ENCODE assay signal across 1 cellular context in the genomic region with DNA sequence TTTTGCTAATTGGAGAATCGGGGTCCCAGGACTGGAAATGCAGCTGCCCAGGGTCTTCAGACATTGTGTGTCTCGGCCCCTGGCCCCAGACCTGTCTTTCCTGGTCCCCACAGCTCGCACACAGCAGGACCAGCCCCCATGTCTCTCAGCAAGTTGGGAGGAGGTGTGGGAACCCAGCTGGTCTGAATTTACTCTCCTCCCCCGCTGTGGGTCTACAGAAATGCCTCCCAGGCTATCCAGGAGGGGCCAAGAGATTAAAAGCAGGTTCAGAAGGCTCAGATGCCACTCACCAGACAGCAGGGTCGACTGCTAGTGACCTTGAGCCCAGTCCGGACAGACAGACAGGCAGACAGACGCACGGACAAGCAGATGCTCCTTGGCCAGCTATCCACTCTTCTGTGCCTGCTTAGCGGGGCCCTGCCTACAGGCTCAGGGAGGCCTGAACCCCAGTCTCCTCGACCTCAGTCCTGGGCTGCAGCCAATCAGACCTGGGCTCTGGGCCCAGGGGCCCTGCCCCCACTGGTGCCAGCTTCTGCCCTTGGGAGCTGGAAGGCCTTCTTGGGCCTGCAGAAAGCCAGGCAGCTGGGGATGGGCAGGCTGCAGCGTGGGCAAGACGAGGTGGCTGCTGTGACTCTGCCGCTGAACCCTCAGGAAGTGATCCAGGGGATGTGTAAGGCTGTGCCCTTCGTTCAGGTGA.
TF ChIP-seq lines count a peak whose summit lies in the region.

A gene with protein sequence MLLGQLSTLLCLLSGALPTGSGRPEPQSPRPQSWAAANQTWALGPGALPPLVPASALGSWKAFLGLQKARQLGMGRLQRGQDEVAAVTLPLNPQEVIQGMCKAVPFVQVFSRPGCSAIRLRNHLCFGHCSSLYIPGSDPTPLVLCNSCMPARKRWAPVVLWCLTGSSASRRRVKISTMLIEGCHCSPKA (plus strand): TSS at position 285 of the 697 bp plus-strand sequence. CDS start 85 bp downstream, at position 370.

TF ChIP-seq in HEK293, 187 proteins besides CTCF, POLR2A, EP300 and RAD21 (continued from another document):
- TF ChIP-seq, protein P1, sequence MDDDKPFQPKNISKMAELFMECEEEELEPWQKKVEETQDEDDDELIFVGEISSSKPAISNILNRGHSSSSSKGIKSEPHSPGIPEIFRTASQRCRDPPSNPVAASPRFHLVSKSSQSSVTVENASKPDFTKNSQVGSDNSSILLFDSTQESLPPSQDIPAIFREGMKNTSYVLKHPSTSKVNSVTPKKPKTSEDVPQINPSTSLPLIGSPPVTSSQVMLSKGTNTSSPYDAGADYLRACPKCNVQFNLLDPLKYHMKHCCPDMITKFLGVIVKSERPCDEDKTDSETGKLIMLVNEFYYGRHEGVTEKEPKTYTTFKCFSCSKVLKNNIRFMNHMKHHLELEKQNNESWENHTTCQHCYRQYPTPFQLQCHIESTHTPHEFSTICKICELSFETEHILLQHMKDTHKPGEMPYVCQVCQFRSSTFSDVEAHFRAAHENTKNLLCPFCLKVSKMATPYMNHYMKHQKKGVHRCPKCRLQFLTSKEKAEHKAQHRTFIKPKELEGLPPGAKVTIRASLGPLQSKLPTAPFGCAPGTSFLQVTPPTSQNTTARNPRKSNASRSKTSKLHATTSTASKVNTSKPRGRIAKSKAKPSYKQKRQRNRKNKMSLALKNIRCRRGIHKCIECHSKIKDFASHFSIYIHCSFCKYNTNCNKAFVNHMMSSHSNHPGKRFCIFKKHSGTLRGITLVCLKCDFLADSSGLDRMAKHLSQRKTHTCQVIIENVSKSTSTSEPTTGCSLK (tag by site-specific recombination; IDR thresholded peaks at IDR 0.05): no peak
- no peak for TF ChIP-seq ZSCAN16 (tag by site-specific recombination; IDR thresholded peaks at IDR 0.05)
- TF ChIP-seq PRDM4 (tag by site-specific recombination; IDR thresholded peaks at IDR 0.05): no peak
- TF ChIP-seq MEIS1 (CRISPR knock-in tag; IDR thresholded peaks at IDR 0.05; ENCODE audit: borderline replicate concordance): no peak
- TF ChIP-seq ZNF184 (tag by site-specific recombination; IDR thresholded peaks at IDR 0.05): no peak
